In the genomic region with DNA sequence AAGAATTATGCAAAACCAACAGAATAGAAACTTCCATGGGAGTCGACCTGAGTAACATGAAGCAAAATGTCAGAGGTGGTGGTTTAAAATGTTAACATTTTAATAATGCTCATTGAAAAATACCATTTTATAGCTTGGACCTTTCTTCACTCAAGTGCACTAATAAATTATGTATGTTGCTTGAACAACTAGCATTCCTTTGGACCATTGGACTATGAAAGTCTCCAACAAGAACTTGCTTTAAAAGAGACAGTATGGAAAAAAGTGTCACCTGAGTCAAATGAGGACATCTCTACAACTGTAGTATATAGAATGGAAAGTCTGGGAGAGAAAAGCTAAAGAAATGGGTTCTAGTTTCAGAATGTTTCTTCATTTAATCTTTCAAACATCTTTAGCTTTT, we compare ENCODE assay signal across 15 cellular contexts. TPM values are rescaled to one million over a fixed set of nuclear protein-coding genes. Genes with fewer than 3 reads are reported as not detected.
DNase-seq lines count a peak whose midpoint lies in the region; ATAC-seq and TF ChIP-seq lines count a peak whose summit lies in the region.
"Had no signal": no experiment of that assay in that cellular context is flagged by ENCODE, and none has a peak within 500 bp of the region (broad histone marks: within the 10 kb centered on the region; RNA-seq: fewer than 3 reads in every experiment).

No MANE protein-coding gene starts in this region.

- no peak overlapping the region for H3K4me3 Mint-ChIP-seq in chondrocyte (ENCODE audit: unreplicated experiment)
- H3K4me3 Mint-ChIP-seq in mesothelial cell of epicardium, result no peak overlapping the region
- H3K4me3 Mint-ChIP-seq: CD8-positive, alpha-beta memory T cell had no signal

- H3K4me1 Mint-ChIP-seq in chondrocyte (ENCODE audit: low read depth), result peaks cover 30% of the 10 kb centered on the region
- peaks cover 12% of the 10 kb centered on the region for H3K4me1 Mint-ChIP-seq in mesothelial cell of epicardium

- H3K4me3 ChIP-seq in cardiac muscle cell (no peak overlapping the region), heart right ventricle (no peak overlapping the region), HUES48 (ENCODE audit: low read depth, low read length) (no peak overlapping the region)
- H3K4me3 ChIP-seq: BLaER1, Peyer's patch had no signal

- ATAC-seq in heart right ventricle, result no peak
- ATAC-seq: Right ventricle myocardium inferior had no signal

- intact Hi-C loops in heart right ventricle (cut with DNase I), result no loop called here

- H3K9me3 ChIP-seq in cardiac muscle cell (ENCODE audit: low read depth) (no peaks in the 10 kb centered on the region), heart right ventricle (no peaks in the 10 kb centered on the region), HUES48 (ENCODE audit: control insufficient read depth, insufficient read depth, low read length) (no peaks in the 10 kb centered on the region)
- H3K9me3 ChIP-seq: BLaER1, Peyer's patch had no signal

- H3K27ac ChIP-seq in cardiac muscle cell (peak overlapping the region; percentile 56), heart right ventricle (no peak overlapping the region), HUES48 (ENCODE audit: low read depth, low read length) (peak overlapping the region; percentile 54)
- H3K27ac ChIP-seq: BLaER1, Peyer's patch had no signal

- H3K27ac Mint-ChIP-seq in chondrocyte (ENCODE audit: unreplicated experiment) (peak overlapping the region; percentile 11), mesothelial cell of epicardium (no peak overlapping the region)

- DNase-seq in cardiac muscle cell (ENCODE audit: low read depth in 1 of 2, low spot score in 1 of 2) (no peak), heart right ventricle (no peak), chondrocyte (ENCODE audit: low spot score) (no peak), T1000 (lab: John Stamatoyannopoulos, UW) (no peak), mesothelial cell of epicardium (ENCODE audit: low spot score in 2 of 2, unreplicated experiment in 2 of 2) (no peak), D341Med (ENCODE audit: low spot score) (no peak)
- DNase-seq: CD8-positive, alpha-beta memory T cell; NCI-H1048; NCI-H1436 treated with DMSO at 0.1 percent for 48 hours; NCI-H2029; NCI-H69; Peyer's patch had no signal

- WGBS in heart right ventricle, 2 donors, result 92 to 98% methylated on average over 1 of the region's 1 CpG

- TF ChIP-seq CTCF in cardiac muscle cell (IDR thresholded peaks at IDR 0.05; ENCODE audit: low read depth, low read length), result no peak
- no peak for TF ChIP-seq CTCF in heart right ventricle (IDR thresholded peaks at IDR 0.05)
- no peak for TF ChIP-seq CTCF in chondrocyte (IDR thresholded peaks at IDR 0.05)
- no peak for TF ChIP-seq CTCF in mesothelial cell of epicardium (IDR thresholded peaks at IDR 0.05; ENCODE audit: unreplicated experiment)

- H3K36me3 Mint-ChIP-seq in chondrocyte (ENCODE audit: low read depth), result peaks cover 26% of the 10 kb centered on the region
- H3K36me3 Mint-ChIP-seq in mesothelial cell of epicardium, result peaks cover 22% of the 10 kb centered on the region

- H3K9me3 Mint-ChIP-seq in chondrocyte (ENCODE audit: low read depth), result no peaks in the 10 kb centered on the region
- H3K9me3 Mint-ChIP-seq in mesothelial cell of epicardium, result no peaks in the 10 kb centered on the region
- H3K9me3 Mint-ChIP-seq: CD8-positive, alpha-beta memory T cell had no signal

- no peak overlapping the region for H3K9ac ChIP-seq in HUES48 (ENCODE audit: low read depth, low read length)
- H3K9ac ChIP-seq: BLaER1 had no signal

- peaks cover 8% of the 10 kb centered on the region for H3K36me3 ChIP-seq in cardiac muscle cell
- peaks cover 0 to 90% (median 16%) of the 10 kb centered on the region in 9 donors for H3K36me3 ChIP-seq in heart right ventricle
- peaks cover 39% of the 10 kb centered on the region for H3K36me3 ChIP-seq in HUES48 (ENCODE audit: control insufficient read depth, insufficient read depth, low read length)

- H3K27me3 Mint-ChIP-seq in chondrocyte (ENCODE audit: low read depth), result no peaks in the 10 kb centered on the region
- peaks cover 5% of the 10 kb centered on the region for H3K27me3 Mint-ChIP-seq in mesothelial cell of epicardium (ENCODE audit: low read depth)
- H3K27me3 Mint-ChIP-seq: CD8-positive, alpha-beta memory T cell had no signal

- H3K4me1 ChIP-seq in cardiac muscle cell (ENCODE audit: low read depth) (no peaks in the 10 kb centered on the region), heart right ventricle (peaks cover 0 to 4% (median 0%) of the 10 kb centered on the region in 9 donors), HUES48 (ENCODE audit: control insufficient read depth, insufficient read depth, low read length) (peaks cover 53% of the 10 kb centered on the region)
- H3K4me1 ChIP-seq: BLaER1, Peyer's patch had no signal

- H3K27me3 ChIP-seq in cardiac muscle cell (no peaks in the 10 kb centered on the region), heart right ventricle (no peaks in the 10 kb centered on the region), HUES48 (ENCODE audit: control insufficient read depth, insufficient read depth, low read length) (no peaks in the 10 kb centered on the region)
- H3K27me3 ChIP-seq: BLaER1, Peyer's patch had no signal

RNA-seq across cellular contexts. Expression of gene GLS, which starts 51.9 kb away (rescaled TPM):
- total RNA-seq in cardiac muscle cell, result 63.7 and 80.8 TPM in 2 replicates
- 35.2 and 45.7 TPM in 2 replicates for polyA plus RNA-seq in cardiac muscle cell
- total RNA-seq in heart right ventricle, result 10 to 100 TPM; 40.8 to 73.5 (median 59.2) TPM
- 10 to 100 TPM; 17.1 to 29.4 TPM for polyA plus RNA-seq in heart right ventricle
- total RNA-seq in chondrocyte, result 234 to 330 TPM (median 245 TPM) in 3 replicates
- total RNA-seq in mesothelial cell of epicardium, result 185 to 192 TPM (median 190 TPM) in 3 replicates

Comparison
In these comparisons a context has a peak if more than half of its experiments do, and no peak if none do; other contexts are left out.
1. H3K27ac ChIP-seq: peak in cardiac muscle cell (single experiment) and HUES48 (single experiment); none in heart right ventricle (0 of 10).